8 cellular contexts compared by ENCODE assay signal in the genomic region with DNA sequence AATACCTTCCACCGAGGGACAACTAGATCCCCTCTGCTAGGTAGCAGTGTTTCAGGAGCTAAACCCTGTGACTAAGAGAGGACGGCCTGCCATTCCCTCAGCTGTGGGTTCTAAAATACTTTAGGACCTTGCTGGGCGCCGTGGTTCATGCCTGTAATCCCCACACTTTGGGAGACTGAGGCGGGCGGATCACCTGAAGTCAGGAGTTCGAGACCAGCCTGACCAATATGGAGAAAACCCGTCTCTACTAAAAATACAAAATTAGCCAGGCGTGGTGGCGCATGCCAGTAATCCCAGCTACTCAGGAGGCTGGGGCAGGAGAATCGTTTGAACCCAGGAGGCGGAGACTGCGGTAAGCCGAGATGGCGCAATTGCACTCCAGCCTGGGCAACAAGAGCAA. TPM values are rescaled to one million over a fixed set of nuclear protein-coding genes. Genes with fewer than 3 reads are reported as not detected.
DNase-seq lines count a peak whose midpoint lies in the region; ATAC-seq and TF ChIP-seq lines count a peak whose summit lies in the region.
"Not testable (repeated sequence)": the region's sequence is repeated elsewhere in the genome, so short reads cannot be mapped to it uniquely, and the experiment has no call there.

No MANE protein-coding gene starts in this region.

- H3K36me3 Mint-ChIP-seq in Calu3 (ENCODE audit: insufficient read depth, unreplicated experiment) = peaks cover 42% of the 10 kb centered on the region
- H3K36me3 Mint-ChIP-seq in WTC11; activated T-helper 1 cell treated with anti-CD3 and anti-CD28 coated beads, Interleukin-12 subunit alpha, Interleukin-12 subunit beta, Interleukin-2, Interleukin-4 antibody, amounts not matched to agents 30 ng/mL and 10 ng/mL and 1 ng/mL, durations not matched to agents 14 hours and 24 hours and 36 hours (ENCODE audit: low read depth); brain; type B pancreatic cell: not testable (repeated sequence)

- ATAC-seq in WTC11 = not testable (repeated sequence)

- H3K27ac Mint-ChIP-seq in Calu3 (ENCODE audit: unreplicated experiment) = peak overlapping the region; percentile 48
- not testable (repeated sequence) for H3K27ac Mint-ChIP-seq in WTC11; activated T-helper 1 cell treated with anti-CD3 and anti-CD28 coated beads, Interleukin-12 subunit alpha, Interleukin-12 subunit beta, Interleukin-2, Interleukin-4 antibody, amounts not matched to agents 30 ng/mL and 10 ng/mL and 1 ng/mL, durations not matched to agents 14 hours and 24 hours and 36 hours
- peak overlapping the region in 3 of 5 experiments; percentile 52 to 97 (median 72) for H3K27ac Mint-ChIP-seq in brain
- peak overlapping the region; percentile 99 for H3K27ac Mint-ChIP-seq in type B pancreatic cell

- H3K27me3 ChIP-seq in NT2/D1 (ENCODE audit: insufficient read depth, insufficient read length) (peaks cover 42% of the 10 kb centered on the region), mesenchymal stem cell (ENCODE audit: control insufficient read depth in 1 of 2, insufficient read depth in 1 of 2, low read length in 2 of 2) (peaks cover 16 to 25% of the 10 kb centered on the region in 2 experiments), neuronal stem cell (ENCODE audit: control insufficient read depth in 3 of 3, insufficient read depth in 3 of 3, low read depth in 1 of 3, low read length in 3 of 3) (peaks cover 0 to 39% (median 22%) of the 10 kb centered on the region in 3 experiments)

- not testable (repeated sequence) for H3K4me3 ChIP-seq in NT2/D1 (ENCODE audit: insufficient read length, low read depth); mesenchymal stem cell (ENCODE audit: insufficient read depth in 1 of 2, low read depth in 1 of 2, low read length in 2 of 2); neuronal stem cell (ENCODE audit: low read length in 2 of 2)

- H4K8ac ChIP-seq in mesenchymal stem cell (ENCODE audit: low read length); neuronal stem cell (ENCODE audit: low read depth, low read length): not testable (repeated sequence)

- TF ChIP-seq CTCF in Calu3 (IDR thresholded peaks at IDR 0.05; ENCODE audit: unreplicated experiment); WTC11 (IDR thresholded peaks at IDR 0.05); brain (conservative IDR thresholded peaks at IDR 0.05); type B pancreatic cell (conservative IDR thresholded peaks at IDR 0.05): not testable (repeated sequence)

- H3K4me1 Mint-ChIP-seq in Calu3 (ENCODE audit: low read depth, unreplicated experiment) (peaks cover 11% of the 10 kb centered on the region), WTC11 (peaks cover 33% of the 10 kb centered on the region), brain (peaks cover 53% of the 10 kb centered on the region), type B pancreatic cell (ENCODE audit: unreplicated experiment) (peaks cover 25% of the 10 kb centered on the region)
- H3K4me1 Mint-ChIP-seq in activated T-helper 1 cell treated with anti-CD3 and anti-CD28 coated beads, Interleukin-12 subunit alpha, Interleukin-12 subunit beta, Interleukin-2, Interleukin-4 antibody, amounts not matched to agents 30 ng/mL and 10 ng/mL and 1 ng/mL, durations not matched to agents 14 hours and 24 hours and 36 hours (ENCODE audit: low read depth) = peaks cover 56% of the 10 kb centered on the region

- not testable (repeated sequence) for H2BK15ac ChIP-seq in mesenchymal stem cell (ENCODE audit: low read depth, poor library complexity, severe bottlenecking)
- H2BK15ac ChIP-seq in neuronal stem cell (ENCODE audit: low read length) = peak overlapping the region; percentile 65

- not testable (repeated sequence) for DNase-seq in Calu3; NT2/D1 (ENCODE audit: low read depth, low spot score); WTC11 (ENCODE audit: low spot score); activated T-helper 1 cell treated with anti-CD3 and anti-CD28 coated beads, Interleukin-12 subunit alpha, Interleukin-12 subunit beta, Interleukin-2, Interleukin-4 antibody, amounts not matched to agents 30 ng/mL and 10 ng/mL and 1 ng/mL, durations not matched to agents 14 hours and 24 hours and 36 hours (ENCODE audit: low spot score); mesenchymal stem cell; neuronal stem cell (ENCODE audit: low spot score); type B pancreatic cell (ENCODE audit: extremely low spot score, unreplicated experiment)

- not testable (repeated sequence) for H2AFZ ChIP-seq in mesenchymal stem cell (ENCODE audit: low read depth, low read length); neuronal stem cell (ENCODE audit: low read length)

- H3K4ac ChIP-seq in mesenchymal stem cell (ENCODE audit: low read depth in 1 of 2, low read length in 2 of 2); neuronal stem cell (ENCODE audit: low read length): not testable (repeated sequence)

- H2BK5ac ChIP-seq in mesenchymal stem cell (ENCODE audit: low read depth, low read length, poor library complexity, severe bottlenecking); neuronal stem cell (ENCODE audit: low read length): not testable (repeated sequence)

- not testable (repeated sequence) for H3K9me3 Mint-ChIP-seq in Calu3 (ENCODE audit: low read depth, unreplicated experiment); WTC11; activated T-helper 1 cell treated with anti-CD3 and anti-CD28 coated beads, Interleukin-12 subunit alpha, Interleukin-12 subunit beta, Interleukin-2, Interleukin-4 antibody, amounts not matched to agents 30 ng/mL and 10 ng/mL and 1 ng/mL, durations not matched to agents 14 hours and 24 hours and 36 hours; brain; type B pancreatic cell

- peaks cover 15% of the 10 kb centered on the region for H3K79me1 ChIP-seq in mesenchymal stem cell (replicated peaks; ENCODE audit: low read length, poor library complexity, severe bottlenecking)
- not testable (repeated sequence) for H3K79me1 ChIP-seq in neuronal stem cell (ENCODE audit: low read depth, low read length)

- not testable (repeated sequence) for BruUV-seq in Calu3 (replicated peaks; lab: Mats Ljungman, UMichigan)

- H2BK12ac ChIP-seq in mesenchymal stem cell (ENCODE audit: low read length in 2 of 2); neuronal stem cell (ENCODE audit: low read length): not testable (repeated sequence)

- H2BK120ac ChIP-seq in mesenchymal stem cell (ENCODE audit: low read depth, low read length); neuronal stem cell (ENCODE audit: low read depth, low read length): not testable (repeated sequence)

- POLR2A ChIA-PET in WTC11 (lab: Charles Lee) = interaction anchor here (0.7 to 3.4 kb wide), 2 partner anchors 80 to 83 kb away, joined by 4 to 14 read pairs; no protein-coding TSS in a partner anchor

- not testable (repeated sequence) for H3K9me3 ChIP-seq in NT2/D1 (ENCODE audit: insufficient read depth, low read length); mesenchymal stem cell (ENCODE audit: control insufficient read depth, low read length); neuronal stem cell (replicated peaks in 1 of 2; ENCODE audit: control insufficient read depth in 2 of 2, insufficient read depth in 1 of 2, low read depth in 1 of 2, low read length in 2 of 2)

- not testable (repeated sequence) for H3K27me3 Mint-ChIP-seq in Calu3 (ENCODE audit: unreplicated experiment)
- peaks cover 22% of the 10 kb centered on the region for H3K27me3 Mint-ChIP-seq in WTC11 (ENCODE audit: low read depth)
- H3K27me3 Mint-ChIP-seq in activated T-helper 1 cell treated with anti-CD3 and anti-CD28 coated beads, Interleukin-12 subunit alpha, Interleukin-12 subunit beta, Interleukin-2, Interleukin-4 antibody, amounts not matched to agents 30 ng/mL and 10 ng/mL and 1 ng/mL, durations not matched to agents 14 hours and 24 hours and 36 hours (ENCODE audit: insufficient read depth) = peaks cover 62% of the 10 kb centered on the region
- H3K27me3 Mint-ChIP-seq in brain = peaks cover 73% of the 10 kb centered on the region
- peaks cover 49% of the 10 kb centered on the region for H3K27me3 Mint-ChIP-seq in type B pancreatic cell

- not testable (repeated sequence) for H2AK5ac ChIP-seq in mesenchymal stem cell (ENCODE audit: low read length, severe bottlenecking)
- H2AK5ac ChIP-seq in neuronal stem cell (ENCODE audit: low read depth, low read length) = peak overlapping the region; percentile 77

- intact Hi-C loops in Calu3 (cut with micrococcal nuclease; ENCODE audit: unreplicated experiment) = not testable (repeated sequence)
- intact Hi-C loops in activated T-helper 1 cell treated with anti-CD3 and anti-CD28 coated beads, Interleukin-12 subunit alpha, Interleukin-12 subunit beta, Interleukin-2, Interleukin-4 antibody, amounts not matched to agents 30 ng/mL and 10 ng/mL and 1 ng/mL, durations not matched to agents 14 hours and 24 hours and 36 hours (cut with micrococcal nuclease) = loop anchor here (5.0 kb wide), 2 partner anchors 489 to 974 kb away; partner anchors contain the start of genes GAPVD1 and PBX3

- H3K27ac ChIP-seq in mesenchymal stem cell (ENCODE audit: low read length, poor library complexity, severe bottlenecking); neuronal stem cell (replicated peaks; ENCODE audit: low read length): not testable (repeated sequence)

- H3K9ac ChIP-seq in NT2/D1 (ENCODE audit: insufficient read length, low read depth) = peak overlapping the region; percentile 17
- H3K9ac ChIP-seq in mesenchymal stem cell (ENCODE audit: low read length) = peak overlapping the region; percentile 93
- H3K9ac ChIP-seq in neuronal stem cell (ENCODE audit: low read depth, low read length, poor library complexity) = not testable (repeated sequence)

- not testable (repeated sequence) for H3K36me3 ChIP-seq in NT2/D1 (ENCODE audit: insufficient read depth, insufficient read length, low read length); mesenchymal stem cell (ENCODE audit: control insufficient read depth in 1 of 2, insufficient read depth in 2 of 2, low read depth in 1 of 2, low read length in 2 of 2); neuronal stem cell (replicated peaks in 1 of 2; ENCODE audit: control insufficient read depth in 2 of 2, insufficient read depth in 2 of 2, low read length in 2 of 2)

- H3K4me2 ChIP-seq in mesenchymal stem cell (ENCODE audit: low read length, poor library complexity, severe bottlenecking); neuronal stem cell (ENCODE audit: insufficient read depth, low read length, poor library complexity, severe bottlenecking): not testable (repeated sequence)

- not testable (repeated sequence) for H3K4me1 ChIP-seq in NT2/D1 (ENCODE audit: insufficient read depth, insufficient read length)
- H3K4me1 ChIP-seq in mesenchymal stem cell (ENCODE audit: control insufficient read depth, insufficient read depth, low read depth, low read length) (peaks cover 22% of the 10 kb centered on the region), neuronal stem cell (ENCODE audit: control insufficient read depth in 2 of 2, insufficient read depth in 1 of 2, low read depth in 1 of 2, low read length in 2 of 2) (peaks cover 7 to 22% of the 10 kb centered on the region in 2 donors)

- H3K14ac ChIP-seq in mesenchymal stem cell (ENCODE audit: low read length in 2 of 2); neuronal stem cell (ENCODE audit: low read length): not testable (repeated sequence)

- H3K23ac ChIP-seq in mesenchymal stem cell (ENCODE audit: low read length in 2 of 2); neuronal stem cell (ENCODE audit: low read depth, low read length, poor library complexity): not testable (repeated sequence)

- H4K91ac ChIP-seq in mesenchymal stem cell (ENCODE audit: low read length); neuronal stem cell (ENCODE audit: low read depth, low read length, poor library complexity): not testable (repeated sequence)

- 96% methylated on average over 15 of the region's 15 CpGs for WGBS in mesenchymal stem cell
- WGBS in neuronal stem cell (ENCODE audit: extremely low coverage in 2 of 2, insufficient read length in 2 of 2, insufficient replicate concordance in 1 of 2), 2 donors = no CpG with 5 or more reads among the region's 15 CpGs

- CTCF ChIA-PET in Calu3 (lab: Charles Lee) = interaction anchor here (0.6 to 6.9 kb wide), 4 partner anchors 73 to 400 kb away, joined by 3 to 80 read pairs (median 5); partner anchors contain the start of gene WDR38
- CTCF ChIA-PET in WTC11 (lab: Charles Lee) = interaction anchor here (0.6 to 12.2 kb wide), 10 partner anchors 17 to 271 kb away, joined by 3 to 935 read pairs (median 7); partner anchors contain the start of gene WDR38

- H3K4me3 Mint-ChIP-seq in Calu3 (ENCODE audit: low read depth, unreplicated experiment) (peak overlapping the region; percentile 97), WTC11 (peak overlapping the region; percentile 85), brain (peak overlapping the region; percentile 88 to 97 (median 94)), type B pancreatic cell (peak overlapping the region; percentile 95)
- H3K4me3 Mint-ChIP-seq in activated T-helper 1 cell treated with anti-CD3 and anti-CD28 coated beads, Interleukin-12 subunit alpha, Interleukin-12 subunit beta, Interleukin-2, Interleukin-4 antibody, amounts not matched to agents 30 ng/mL and 10 ng/mL and 1 ng/mL, durations not matched to agents 14 hours and 24 hours and 36 hours = peak overlapping the region; percentile 84

- H3K18ac ChIP-seq in mesenchymal stem cell (ENCODE audit: low read depth in 1 of 2, low read length in 2 of 2); neuronal stem cell (ENCODE audit: low read length): not testable (repeated sequence)

RNA-seq across cellular contexts. Expression of gene NR6A1, which starts 1.8 kb away (rescaled TPM):
- total RNA-seq in Calu3 (2022) (5.9 and 6.7 TPM in 2 replicates), WTC11 (2021) (164 to 222 TPM (median 218 TPM) in 3 replicates), type B pancreatic cell (ENCODE audit: low replicate concordance) (6.5 and 10.0 TPM in 2 replicates)
- 1.7 and 2.3 TPM in 2 replicates for total RNA-seq in activated T-helper 1 cell treated with anti-CD3 and anti-CD28 coated beads, Interleukin-12 subunit alpha, Interleukin-12 subunit beta, Interleukin-2, Interleukin-4 antibody, amounts not matched to agents 30 ng/mL and 10 ng/mL and 1 ng/mL, durations not matched to agents 14 hours and 24 hours and 36 hours
- polyA plus RNA-seq in brain (ENCODE audit: insufficient read depth, low read depth, low replicate concordance) = 0.53 TPM
- 0.66 TPM for polyA plus RNA-seq in mesenchymal stem cell (2013, experiment 1 of 2)
- polyA plus RNA-seq in mesenchymal stem cell (2013, experiment 2 of 2) = 0.74 TPM
- polyA plus RNA-seq in neuronal stem cell (2013, experiment 1 of 2) = 109 TPM
- 113 TPM for polyA plus RNA-seq in neuronal stem cell (2013, experiment 2 of 2)

RNA-seq across cellular contexts. Expression of gene OLFML2A, which starts 4.1 kb away (rescaled TPM):
- total RNA-seq in Calu3 (2022) = 0.88 and 0.99 TPM in 2 replicates
- 6.7 to 11.6 TPM (median 11.2 TPM) in 3 replicates for total RNA-seq in WTC11 (2021)
- not detected in 2 replicates for total RNA-seq in activated T-helper 1 cell treated with anti-CD3 and anti-CD28 coated beads, Interleukin-12 subunit alpha, Interleukin-12 subunit beta, Interleukin-2, Interleukin-4 antibody, amounts not matched to agents 30 ng/mL and 10 ng/mL and 1 ng/mL, durations not matched to agents 14 hours and 24 hours and 36 hours
- polyA plus RNA-seq in brain (ENCODE audit: insufficient read depth, low read depth, low replicate concordance) = 6.3 TPM
- polyA plus RNA-seq in mesenchymal stem cell (2013, experiment 1 of 2) = 14.3 TPM
- 14.4 TPM for polyA plus RNA-seq in mesenchymal stem cell (2013, experiment 2 of 2)
- polyA plus RNA-seq in neuronal stem cell (2013, experiment 1 of 2) = 3.4 TPM
- 3.6 TPM for polyA plus RNA-seq in neuronal stem cell (2013, experiment 2 of 2)
- total RNA-seq in type B pancreatic cell (ENCODE audit: low replicate concordance) = 6.3 and 10.8 TPM in 2 replicates

Comparison
In these comparisons a context has a peak if more than half of its experiments do, and no peak if none do; other contexts are left out.
1. RNA of gene NR6A1, which starts 1.8 kb away (total RNA-seq): 164 to 222 TPM in WTC11; 6.5 to 10.0 TPM in type B pancreatic cell, 5.9 to 6.7 TPM in Calu3 and 1.7 to 2.3 TPM in activated T-helper 1 cell treated with anti-CD3 and anti-CD28 coated beads, Interleukin-12 subunit alpha, Interleukin-12 subunit beta, Interleukin-2, Interleukin-4 antibody, amounts not matched to agents 30 ng/mL and 10 ng/mL and 1 ng/mL, durations not matched to agents 14 hours and 24 hours and 36 hours; every median in the first group is over 10 times any median in the second.
2. Peak in every context shown above with its lines, with median percentiles within 50 percentile points of each other: H3K4me3 Mint-ChIP-seq.